ENCODE assay signal across 1 cellular context in genomic region chrX:14026121-14026520, GRCh38.
TF ChIP-seq lines count a peak whose summit lies in the region.

No MANE protein-coding gene starts in this region.

TF ChIP-seq in GM23338, 12 proteins besides CTCF, POLR2A, EP300 and RAD21 (continued from another document):
- TF ChIP-seq, protein P1, sequence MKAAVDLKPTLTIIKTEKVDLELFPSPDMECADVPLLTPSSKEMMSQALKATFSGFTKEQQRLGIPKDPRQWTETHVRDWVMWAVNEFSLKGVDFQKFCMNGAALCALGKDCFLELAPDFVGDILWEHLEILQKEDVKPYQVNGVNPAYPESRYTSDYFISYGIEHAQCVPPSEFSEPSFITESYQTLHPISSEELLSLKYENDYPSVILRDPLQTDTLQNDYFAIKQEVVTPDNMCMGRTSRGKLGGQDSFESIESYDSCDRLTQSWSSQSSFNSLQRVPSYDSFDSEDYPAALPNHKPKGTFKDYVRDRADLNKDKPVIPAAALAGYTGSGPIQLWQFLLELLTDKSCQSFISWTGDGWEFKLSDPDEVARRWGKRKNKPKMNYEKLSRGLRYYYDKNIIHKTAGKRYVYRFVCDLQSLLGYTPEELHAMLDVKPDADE (IDR thresholded peaks at IDR 0.05), result no peak
- no peak for TF ChIP-seq REST (IDR thresholded peaks at IDR 0.05; ENCODE audit: unreplicated experiment)
